ENCODE assay signal across 14 cellular contexts in genomic region chr12:24751181-24751580, GRCh38.
"Had no signal": no experiment of that assay in that cellular context is flagged by ENCODE, and none has a peak within 500 bp of the region (broad histone marks: within the 10 kb centered on the region; RNA-seq: fewer than 3 reads in every experiment).

No MANE protein-coding gene starts in this region.

- H3K9me3 Mint-ChIP-seq: activated naive CD8-positive, alpha-beta T cell treated with anti-CD3 and anti-CD28 coated beads for 36 hours; naive thymus-derived CD8-positive, alpha-beta T cell; stimulated activated naive CD8-positive, alpha-beta T cell treated with anti-CD3 and anti-CD28 coated beads, Interleukin-15, Interleukin-2, amounts not matched to agents 100 ng/mL and 50 ng/mL, for 24 hours had no signal

- H3K27me3 ChIP-seq: upper lobe of left lung had no signal

- H3K9me3 ChIP-seq: mucosa of descending colon, psoas muscle, upper lobe of left lung had no signal

- H3K4me3 ChIP-seq: mucosa of descending colon, psoas muscle, upper lobe of left lung had no signal

- ATAC-seq: esophagus mucosa; mucosa of descending colon; naive thymus-derived CD8-positive, alpha-beta T cell; psoas muscle; sciatic nerve had no signal

- H3K36me3 Mint-ChIP-seq: activated naive CD8-positive, alpha-beta T cell treated with anti-CD3 and anti-CD28 coated beads for 36 hours; naive thymus-derived CD8-positive, alpha-beta T cell had no signal

- H3K27ac Mint-ChIP-seq: activated naive CD8-positive, alpha-beta T cell treated with anti-CD3 and anti-CD28 coated beads for 36 hours; naive thymus-derived CD8-positive, alpha-beta T cell; stimulated activated naive CD8-positive, alpha-beta T cell treated with anti-CD3 and anti-CD28 coated beads, Interleukin-15, Interleukin-2, amounts not matched to agents 100 ng/mL and 50 ng/mL, for 24 hours had no signal

- H3K4me1 Mint-ChIP-seq: naive thymus-derived CD8-positive, alpha-beta T cell had no signal

- H3K36me3 ChIP-seq: upper lobe of left lung had no signal

- H3K27ac ChIP-seq: psoas muscle, upper lobe of left lung had no signal

- DNase-seq: activated CD8-positive, alpha-beta memory T cell treated with anti-CD3 and anti-CD28 coated beads for 24 hours; activated gamma-delta T cell treated with Interleukin-2 at 50 U/mL for 16 hours; activated naive CD8-positive, alpha-beta T cell treated with anti-CD3 and anti-CD28 coated beads for 36 hours; anterior cingulate cortex; foreskin fibroblast; mucosa of descending colon; naive thymus-derived CD8-positive, alpha-beta T cell; nucleus accumbens; psoas muscle; T-helper 9 cell; upper lobe of left lung had no signal

- H3K4me3 Mint-ChIP-seq: activated naive CD8-positive, alpha-beta T cell treated with anti-CD3 and anti-CD28 coated beads for 36 hours; naive thymus-derived CD8-positive, alpha-beta T cell; stimulated activated naive CD8-positive, alpha-beta T cell treated with anti-CD3 and anti-CD28 coated beads, Interleukin-15, Interleukin-2, amounts not matched to agents 100 ng/mL and 50 ng/mL, for 24 hours had no signal

- H3K4me1 ChIP-seq: psoas muscle had no signal
